In genomic region chrX:69107747-69108410, GRCh38 we compare ENCODE assay signal across 1 cellular context.
TF ChIP-seq lines count a peak whose summit lies in the region.

No MANE protein-coding gene starts in this region.

TF ChIP-seq in GM23338, 12 proteins besides CTCF, POLR2A, EP300 and RAD21 (continued from another document):
- TF ChIP-seq, protein P1, sequence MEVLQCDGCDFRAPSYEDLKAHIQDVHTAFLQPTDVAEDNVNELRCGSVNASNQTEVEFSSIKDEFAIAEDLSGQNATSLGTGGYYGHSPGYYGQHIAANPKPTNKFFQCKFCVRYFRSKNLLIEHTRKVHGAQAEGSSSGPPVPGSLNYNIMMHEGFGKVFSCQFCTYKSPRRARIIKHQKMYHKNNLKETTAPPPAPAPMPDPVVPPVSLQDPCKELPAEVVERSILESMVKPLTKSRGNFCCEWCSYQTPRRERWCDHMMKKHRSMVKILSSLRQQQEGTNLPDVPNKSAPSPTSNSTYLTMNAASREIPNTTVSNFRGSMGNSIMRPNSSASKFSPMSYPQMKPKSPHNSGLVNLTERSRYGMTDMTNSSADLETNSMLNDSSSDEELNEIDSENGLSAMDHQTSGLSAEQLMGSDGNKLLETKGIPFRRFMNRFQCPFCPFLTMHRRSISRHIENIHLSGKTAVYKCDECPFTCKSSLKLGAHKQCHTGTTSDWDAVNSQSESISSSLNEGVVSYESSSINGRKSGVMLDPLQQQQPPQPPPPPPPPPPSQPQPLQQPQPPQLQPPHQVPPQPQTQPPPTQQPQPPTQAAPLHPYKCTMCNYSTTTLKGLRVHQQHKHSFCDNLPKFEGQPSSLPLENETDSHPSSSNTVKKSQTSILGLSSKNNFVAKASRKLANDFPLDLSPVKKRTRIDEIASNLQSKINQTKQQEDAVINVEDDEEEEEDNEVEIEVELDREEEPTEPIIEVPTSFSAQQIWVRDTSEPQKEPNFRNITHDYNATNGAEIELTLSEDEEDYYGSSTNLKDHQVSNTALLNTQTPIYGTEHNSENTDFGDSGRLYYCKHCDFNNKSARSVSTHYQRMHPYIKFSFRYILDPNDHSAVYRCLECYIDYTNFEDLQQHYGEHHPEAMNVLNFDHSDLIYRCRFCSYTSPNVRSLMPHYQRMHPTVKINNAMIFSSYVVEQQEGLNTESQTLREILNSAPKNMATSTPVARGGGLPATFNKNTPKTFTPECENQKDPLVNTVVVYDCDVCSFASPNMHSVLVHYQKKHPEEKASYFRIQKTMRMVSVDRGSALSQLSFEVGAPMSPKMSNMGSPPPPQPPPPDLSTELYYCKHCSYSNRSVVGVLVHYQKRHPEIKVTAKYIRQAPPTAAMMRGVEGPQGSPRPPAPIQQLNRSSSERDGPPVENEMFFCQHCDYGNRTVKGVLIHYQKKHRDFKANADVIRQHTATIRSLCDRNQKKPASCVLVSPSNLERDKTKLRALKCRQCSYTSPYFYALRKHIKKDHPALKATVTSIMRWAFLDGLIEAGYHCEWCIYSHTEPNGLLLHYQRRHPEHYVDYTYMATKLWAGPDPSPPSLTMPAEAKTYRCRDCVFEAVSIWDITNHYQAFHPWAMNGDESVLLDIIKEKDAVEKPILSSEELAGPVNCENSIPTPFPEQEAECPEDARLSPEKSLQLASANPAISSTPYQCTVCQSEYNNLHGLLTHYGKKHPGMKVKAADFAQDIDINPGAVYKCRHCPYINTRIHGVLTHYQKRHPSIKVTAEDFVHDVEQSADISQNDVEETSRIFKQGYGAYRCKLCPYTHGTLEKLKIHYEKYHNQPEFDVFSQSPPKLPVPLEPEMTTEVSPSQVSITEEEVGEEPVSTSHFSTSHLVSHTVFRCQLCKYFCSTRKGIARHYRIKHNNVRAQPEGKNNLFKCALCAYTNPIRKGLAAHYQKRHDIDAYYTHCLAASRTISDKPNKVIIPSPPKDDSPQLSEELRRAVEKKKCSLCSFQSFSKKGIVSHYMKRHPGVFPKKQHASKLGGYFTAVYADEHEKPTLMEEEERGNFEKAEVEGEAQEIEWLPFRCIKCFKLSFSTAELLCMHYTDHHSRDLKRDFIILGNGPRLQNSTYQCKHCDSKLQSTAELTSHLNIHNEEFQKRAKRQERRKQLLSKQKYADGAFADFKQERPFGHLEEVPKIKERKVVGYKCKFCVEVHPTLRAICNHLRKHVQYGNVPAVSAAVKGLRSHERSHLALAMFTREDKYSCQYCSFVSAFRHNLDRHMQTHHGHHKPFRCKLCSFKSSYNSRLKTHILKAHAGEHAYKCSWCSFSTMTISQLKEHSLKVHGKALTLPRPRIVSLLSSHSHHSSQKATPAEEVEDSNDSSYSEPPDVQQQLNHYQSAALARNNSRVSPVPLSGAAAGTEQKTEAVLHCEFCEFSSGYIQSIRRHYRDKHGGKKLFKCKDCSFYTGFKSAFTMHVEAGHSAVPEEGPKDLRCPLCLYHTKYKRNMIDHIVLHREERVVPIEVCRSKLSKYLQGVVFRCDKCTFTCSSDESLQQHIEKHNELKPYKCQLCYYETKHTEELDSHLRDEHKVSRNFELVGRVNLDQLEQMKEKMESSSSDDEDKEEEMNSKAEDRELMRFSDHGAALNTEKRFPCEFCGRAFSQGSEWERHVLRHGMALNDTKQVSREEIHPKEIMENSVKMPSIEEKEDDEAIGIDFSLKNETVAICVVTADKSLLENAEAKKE (CRISPR knock-in tag; IDR thresholded peaks at IDR 0.05): no peak
- TF ChIP-seq, protein P2, sequence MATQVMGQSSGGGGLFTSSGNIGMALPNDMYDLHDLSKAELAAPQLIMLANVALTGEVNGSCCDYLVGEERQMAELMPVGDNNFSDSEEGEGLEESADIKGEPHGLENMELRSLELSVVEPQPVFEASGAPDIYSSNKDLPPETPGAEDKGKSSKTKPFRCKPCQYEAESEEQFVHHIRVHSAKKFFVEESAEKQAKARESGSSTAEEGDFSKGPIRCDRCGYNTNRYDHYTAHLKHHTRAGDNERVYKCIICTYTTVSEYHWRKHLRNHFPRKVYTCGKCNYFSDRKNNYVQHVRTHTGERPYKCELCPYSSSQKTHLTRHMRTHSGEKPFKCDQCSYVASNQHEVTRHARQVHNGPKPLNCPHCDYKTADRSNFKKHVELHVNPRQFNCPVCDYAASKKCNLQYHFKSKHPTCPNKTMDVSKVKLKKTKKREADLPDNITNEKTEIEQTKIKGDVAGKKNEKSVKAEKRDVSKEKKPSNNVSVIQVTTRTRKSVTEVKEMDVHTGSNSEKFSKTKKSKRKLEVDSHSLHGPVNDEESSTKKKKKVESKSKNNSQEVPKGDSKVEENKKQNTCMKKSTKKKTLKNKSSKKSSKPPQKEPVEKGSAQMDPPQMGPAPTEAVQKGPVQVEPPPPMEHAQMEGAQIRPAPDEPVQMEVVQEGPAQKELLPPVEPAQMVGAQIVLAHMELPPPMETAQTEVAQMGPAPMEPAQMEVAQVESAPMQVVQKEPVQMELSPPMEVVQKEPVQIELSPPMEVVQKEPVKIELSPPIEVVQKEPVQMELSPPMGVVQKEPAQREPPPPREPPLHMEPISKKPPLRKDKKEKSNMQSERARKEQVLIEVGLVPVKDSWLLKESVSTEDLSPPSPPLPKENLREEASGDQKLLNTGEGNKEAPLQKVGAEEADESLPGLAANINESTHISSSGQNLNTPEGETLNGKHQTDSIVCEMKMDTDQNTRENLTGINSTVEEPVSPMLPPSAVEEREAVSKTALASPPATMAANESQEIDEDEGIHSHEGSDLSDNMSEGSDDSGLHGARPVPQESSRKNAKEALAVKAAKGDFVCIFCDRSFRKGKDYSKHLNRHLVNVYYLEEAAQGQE (IDR thresholded peaks at IDR 0.05; ENCODE audit: unreplicated experiment): no peak
- TF ChIP-seq POLR2AphosphoS5 (IDR thresholded peaks at IDR 0.05; ENCODE audit: low read depth) (no peak), ZNF331 (CRISPR knock-in tag; IDR thresholded peaks at IDR 0.05; ENCODE audit: low read depth) (no peak), ZNF114 (CRISPR knock-in tag; IDR thresholded peaks at IDR 0.05) (no peak), JUNB (IDR thresholded peaks at IDR 0.05; ENCODE audit: unreplicated experiment) (no peak), ETS1 (IDR thresholded peaks at IDR 0.05) (no peak), CREB1 (CRISPR knock-in tag; IDR thresholded peaks at IDR 0.05; ENCODE audit: low read depth) (no peak)
TF ChIP-seq in GM23338: peak in this region for 0.
